In the genomic region with DNA sequence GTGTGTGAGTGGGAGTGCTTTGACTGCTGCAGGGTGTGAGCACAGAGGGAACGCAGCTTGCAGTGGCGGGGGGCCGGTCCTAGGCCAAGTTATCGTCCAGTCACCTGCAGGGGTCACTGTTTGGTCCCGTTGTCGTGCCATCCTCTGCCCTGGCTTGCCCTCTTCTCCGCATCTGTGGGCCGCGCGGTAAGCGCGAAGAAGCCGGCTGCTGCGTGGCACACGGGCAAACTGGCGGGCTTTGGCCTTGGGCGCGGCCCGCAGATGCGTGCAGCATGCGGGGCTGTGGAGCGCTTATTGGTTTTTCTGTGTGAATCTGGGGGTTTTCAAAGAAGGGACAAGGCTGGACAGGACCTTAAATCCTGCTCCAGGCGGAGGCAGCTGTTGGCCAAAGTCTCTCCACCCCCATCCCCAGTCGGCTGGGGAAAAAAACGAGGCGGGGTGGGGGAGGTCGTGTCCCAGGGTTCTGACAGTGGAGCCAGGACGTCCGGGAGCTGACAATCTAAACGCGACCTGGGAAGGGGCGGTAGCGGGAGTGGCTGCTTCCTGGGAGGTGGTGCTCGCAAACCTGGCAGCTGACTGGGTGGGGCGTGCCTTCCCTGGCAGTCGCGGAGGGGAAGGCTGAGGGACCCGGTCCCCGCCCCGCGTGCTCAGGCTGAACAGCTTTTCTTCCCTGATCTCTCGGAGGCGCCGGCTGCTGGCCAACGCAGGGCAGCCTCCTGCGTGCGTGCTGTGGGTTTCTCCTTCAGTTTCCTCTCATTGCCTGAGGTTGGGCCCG, we compare ENCODE assay signal across 8 cellular contexts. TPM values are rescaled to one million over a fixed set of nuclear protein-coding genes. Genes with fewer than 3 reads are reported as not detected.
A peak's percentile ranks its signal among the peaks of the same experiment; 100 is the strongest.
DNase-seq lines count a peak whose midpoint lies in the region; ATAC-seq and TF ChIP-seq lines count a peak whose summit lies in the region.

No MANE protein-coding gene starts in this region.

- H3K27ac Mint-ChIP-seq in neural crest cell (ENCODE audit: unreplicated experiment) = no peak overlapping the region

- H3K4me1 Mint-ChIP-seq in neural crest cell = peaks cover 3% of the 10 kb centered on the region

- H3K36me3 Mint-ChIP-seq in neural crest cell (ENCODE audit: low read depth) = peaks cover 4% of the 10 kb centered on the region

- ATAC-seq in HG03342 (IDR thresholded peaks at IDR 0.05; ENCODE audit: unreplicated experiment) (no peak), GM19351 (IDR thresholded peaks at IDR 0.05; ENCODE audit: unreplicated experiment) (no peak)

- TF ChIP-seq CTCF in fibroblast of mammary gland (conservative IDR thresholded peaks at IDR 0.05; ENCODE audit: control insufficient read depth, insufficient read depth, low read depth, low read length) = peak; percentile 27
- TF ChIP-seq CTCF in neural crest cell (conservative IDR thresholded peaks at IDR 0.05) = peak; percentile 47

- H3K9me3 Mint-ChIP-seq in neural crest cell = peaks cover 4% of the 10 kb centered on the region

- H3K27me3 Mint-ChIP-seq in neural crest cell (ENCODE audit: low read depth) = peaks cover 9% of the 10 kb centered on the region

- peak; percentile 91 for DNase-seq in AG20443 (ENCODE audit: low spot score)
- DNase-seq in NCI-H524 treated with DMSO at 0.1 percent for 48 hours (lab: John Stamatoyannopoulos, UW) = peak; percentile 55
- DNase-seq in fibroblast of mammary gland (ENCODE audit: low read depth) = peak; percentile 68
- DNase-seq in neural crest cell (ENCODE audit: low read depth, low spot score) = peak; percentile 34
- DNase-seq in hippocampal formation (lab: John Stamatoyannopoulos, UW) = no peak
- no peak for DNase-seq in germinal center (ENCODE audit: low spot score)

- peak overlapping the region; percentile 61 for H3K4me3 ChIP-seq in fibroblast of mammary gland (ENCODE audit: control insufficient read depth, low read depth, low read length)

- H3K4me3 Mint-ChIP-seq in neural crest cell = peak overlapping the region; percentile 79

RNA-seq across cellular contexts. Expression of a gene that starts 39.7 kb away (rescaled TPM):
- 8.0 and 8.8 TPM in 2 replicates for total RNA-seq in neural crest cell

Comparison
In these comparisons a context has a peak if more than half of its experiments do, and no peak if none do; other contexts are left out.
1. DNase-seq: peak in AG20443 (single experiment), NCI-H524 treated with DMSO at 0.1 percent for 48 hours (single experiment), fibroblast of mammary gland (single experiment) and neural crest cell (single experiment); none in hippocampal formation (0 of 2) and germinal center (single experiment).